19 cellular contexts compared by ENCODE assay signal in the genomic region with DNA sequence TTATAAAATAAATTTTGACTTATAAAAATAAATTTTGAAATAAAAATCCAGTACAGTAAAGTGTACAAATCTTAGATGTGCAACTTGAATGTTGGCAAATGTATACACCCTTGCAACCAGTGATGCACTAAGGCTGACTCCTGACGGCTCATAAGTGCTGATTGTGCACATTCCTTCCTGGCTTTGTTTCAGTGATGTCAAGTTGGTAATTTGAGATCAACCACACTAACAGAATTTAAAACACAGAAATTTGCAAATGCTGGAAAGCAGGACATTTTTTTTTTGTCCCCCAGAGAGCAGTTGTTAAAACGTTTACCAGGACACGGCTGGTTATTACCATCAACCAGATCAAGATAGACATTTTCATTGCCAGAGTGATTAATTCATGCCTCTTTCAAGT.
DNase-seq lines count a peak whose midpoint lies in the region; ATAC-seq, FAIRE-seq and TF ChIP-seq lines count a peak whose summit lies in the region.
"Had no signal": no experiment of that assay in that cellular context is flagged by ENCODE, and none has a peak within 500 bp of the region (broad histone marks: within the 10 kb centered on the region; RNA-seq: fewer than 3 reads in every experiment).

No MANE protein-coding gene starts in this region.

- H3K4me3 ChIP-seq in GM23338 (no peak overlapping the region), astrocyte (ENCODE audit: insufficient read depth, low read depth, low read length) (no peak overlapping the region), fibroblast of the aortic adventitia (ENCODE audit: low read depth, low read length) (no peak overlapping the region)
- H3K4me3 ChIP-seq: uterus had no signal

- no peaks in the 10 kb centered on the region for H4K20me1 ChIP-seq in GM23338 (replicated peaks; ENCODE audit: insufficient read depth)
- no peaks in the 10 kb centered on the region for H4K20me1 ChIP-seq in astrocyte (ENCODE audit: insufficient read depth, low read length)

- H3K36me3 Mint-ChIP-seq in GM23338 (ENCODE audit: low read depth) (no peaks in the 10 kb centered on the region), astrocyte (ENCODE audit: low read depth, unreplicated experiment) (no peaks in the 10 kb centered on the region)
- H3K36me3 Mint-ChIP-seq: CD4-positive, CD25-positive, alpha-beta regulatory T cell; mesothelial cell of epicardium had no signal

- no peak overlapping the region for H2AFZ ChIP-seq in GM23338
- H2AFZ ChIP-seq in astrocyte (ENCODE audit: low read depth, low read length) = no peak overlapping the region

- H3K27ac Mint-ChIP-seq in GM23338 = no peak overlapping the region
- H3K27ac Mint-ChIP-seq in astrocyte (ENCODE audit: unreplicated experiment) = no peak overlapping the region
- H3K27ac Mint-ChIP-seq: CD4-positive, CD25-positive, alpha-beta regulatory T cell; effector memory CD8-positive, alpha-beta T cell; mesothelial cell of epicardium; stimulated activated naive CD8-positive, alpha-beta T cell treated with anti-CD3 and anti-CD28 coated beads, Interleukin-15, amount 100 ng/mL, for 72 hours; T-helper 1 cell treated with Interleukin-12 subunit alpha and Interleukin-12 subunit beta and Interleukin-4 antibody, amounts not matched to agents 30 μg/mL and 1 μg/mL, for 36 hours had no signal

- H3K4me1 ChIP-seq in GM23338 (ENCODE audit: insufficient read depth) (no peaks in the 10 kb centered on the region), astrocyte (ENCODE audit: insufficient read depth, low read length) (no peaks in the 10 kb centered on the region)
- H3K4me1 ChIP-seq: uterus had no signal

- H3K27ac ChIP-seq in GM23338 (ENCODE audit: low read depth) (no peak overlapping the region), astrocyte (ENCODE audit: low read depth, low read length) (no peak overlapping the region)
- H3K27ac ChIP-seq: uterus had no signal

- FAIRE-seq in astrocyte (lab: Jason Lieb, UNC) = peak; percentile 39
- FAIRE-seq: islet of Langerhans had no signal

- H3K79me2 ChIP-seq in GM23338 (replicated peaks; ENCODE audit: insufficient read depth) = no peaks in the 10 kb centered on the region
- no peaks in the 10 kb centered on the region for H3K79me2 ChIP-seq in astrocyte (ENCODE audit: insufficient read depth, low read length)

- H3K9me3 Mint-ChIP-seq in GM23338 = no peaks in the 10 kb centered on the region
- H3K9me3 Mint-ChIP-seq in astrocyte (ENCODE audit: unreplicated experiment) = peaks cover 8% of the 10 kb centered on the region
- H3K9me3 Mint-ChIP-seq: stimulated activated naive CD8-positive, alpha-beta T cell treated with anti-CD3 and anti-CD28 coated beads, Interleukin-15, amount 100 ng/mL, for 72 hours; T-helper 1 cell treated with Interleukin-12 subunit alpha and Interleukin-12 subunit beta and Interleukin-4 antibody, amounts not matched to agents 30 μg/mL and 1 μg/mL, for 36 hours had no signal

- H3K9me2 ChIP-seq in GM23338 (ENCODE audit: insufficient read depth) = no peaks in the 10 kb centered on the region

- H3K27me3 Mint-ChIP-seq in GM23338 (ENCODE audit: insufficient read depth, low read depth, poor library complexity) (peaks cover 2% of the 10 kb centered on the region), astrocyte (ENCODE audit: low read depth, unreplicated experiment) (no peaks in the 10 kb centered on the region)
- H3K27me3 Mint-ChIP-seq: CD4-positive, CD25-positive, alpha-beta regulatory T cell; effector memory CD8-positive, alpha-beta T cell; stimulated activated naive CD8-positive, alpha-beta T cell treated with anti-CD3 and anti-CD28 coated beads, Interleukin-15, amount 100 ng/mL, for 72 hours had no signal

- H3K9ac ChIP-seq in astrocyte (ENCODE audit: low read length) = no peak overlapping the region

- TF ChIP-seq CTCF in GM23338 (conservative IDR thresholded peaks at IDR 0.05; ENCODE audit: low read depth in 2 of 2) (no peak), astrocyte (IDR thresholded peaks at IDR 0.05; ENCODE audit: insufficient read depth, low read depth, low read length) (no peak), fibroblast of the aortic adventitia (IDR thresholded peaks at IDR 0.05; ENCODE audit: insufficient read depth, low read length) (no peak)

- no peaks in the 10 kb centered on the region for H3F3A ChIP-seq in GM23338 (replicated peaks; ENCODE audit: low read depth)

- H3K4me2 ChIP-seq in GM23338 (no peak overlapping the region), astrocyte (ENCODE audit: low read length) (no peak overlapping the region)

- peak; percentile 10 for DNase-seq in GM23338 (ENCODE audit: low spot score)
- peak; percentile 79 for DNase-seq in astrocyte (ENCODE audit: low read depth)
- peak; percentile 62 for DNase-seq in fibroblast of the aortic adventitia (ENCODE audit: low read depth)
- DNase-seq in smooth muscle cell of the brain vasculature (ENCODE audit: low read depth, low spot score) = peak; percentile 60
- DNase-seq in activated CD4-positive, alpha-beta T cell treated with anti-CD3 and anti-CD28 coated beads for 48 hours = no peak
- DNase-seq in 8988T = no peak
- DNase-seq in DMS153 (lab: John Stamatoyannopoulos, UW) = no peak
- DNase-seq: activated naive CD4-positive, alpha-beta T cell treated with Interleukin-2 at 50 U/mL for 16 hours; CD4-positive, CD25-positive, alpha-beta regulatory T cell; effector memory CD8-positive, alpha-beta T cell; NCI-H2081 treated with DMSO at 0.1 percent for 48 hours; NCI-H82; occipital lobe; stimulated activated naive CD8-positive, alpha-beta T cell treated with anti-CD3 and anti-CD28 coated beads, Interleukin-15, amount 100 ng/mL, for 72 hours; uterus had no signal

- H3K4me1 Mint-ChIP-seq in GM23338 (no peaks in the 10 kb centered on the region), astrocyte (ENCODE audit: low read depth, unreplicated experiment) (peaks cover 5% of the 10 kb centered on the region)
- H3K4me1 Mint-ChIP-seq: CD4-positive, CD25-positive, alpha-beta regulatory T cell; stimulated activated naive CD8-positive, alpha-beta T cell treated with anti-CD3 and anti-CD28 coated beads, Interleukin-15, amount 100 ng/mL, for 72 hours had no signal

- no peak for ATAC-seq in GM23338
- ATAC-seq: activated CD4-positive, CD25-positive, alpha-beta regulatory T cell treated with anti-CD3 and anti-CD28 coated beads, Interleukin-2, amount 50 U/mL, for 24 hours; effector memory CD8-positive, alpha-beta T cell; stimulated activated naive CD8-positive, alpha-beta T cell treated with anti-CD3 and anti-CD28 coated beads, Interleukin-15, amount 100 ng/mL, for 72 hours had no signal

- no peaks in the 10 kb centered on the region for H3K27me3 ChIP-seq in GM23338 (ENCODE audit: insufficient read depth)
- no peaks in the 10 kb centered on the region for H3K27me3 ChIP-seq in astrocyte (ENCODE audit: insufficient read depth, low read length)
- H3K27me3 ChIP-seq: uterus had no signal

- no peaks in the 10 kb centered on the region for H3K9me3 ChIP-seq in astrocyte (ENCODE audit: insufficient read depth, low read depth, low read length)
- H3K9me3 ChIP-seq: uterus had no signal

- no peaks in the 10 kb centered on the region for H3K36me3 ChIP-seq in GM23338 (ENCODE audit: insufficient read depth)
- H3K36me3 ChIP-seq in astrocyte (ENCODE audit: insufficient read depth, low read length) = no peaks in the 10 kb centered on the region
- H3K36me3 ChIP-seq: uterus had no signal

- H3K4me3 Mint-ChIP-seq in GM23338 (no peak overlapping the region), astrocyte (ENCODE audit: unreplicated experiment) (no peak overlapping the region)
- H3K4me3 Mint-ChIP-seq: CD4-positive, CD25-positive, alpha-beta regulatory T cell; effector memory CD8-positive, alpha-beta T cell; mesothelial cell of epicardium; stimulated activated naive CD8-positive, alpha-beta T cell treated with anti-CD3 and anti-CD28 coated beads, Interleukin-15, amount 100 ng/mL, for 72 hours; T-helper 1 cell treated with Interleukin-12 subunit alpha and Interleukin-12 subunit beta and Interleukin-4 antibody, amounts not matched to agents 30 μg/mL and 1 μg/mL, for 36 hours had no signal

TF ChIP-seq in GM23338, 12 proteins besides CTCF, POLR2A, EP300 and RAD21 (continues in another document):
- TF ChIP-seq JUNB (IDR thresholded peaks at IDR 0.05; ENCODE audit: unreplicated experiment) = no peak
- TF ChIP-seq EZH2 (IDR thresholded peaks at IDR 0.05; ENCODE audit: low read depth, unreplicated experiment) = no peak
- TF ChIP-seq ZNF331 (CRISPR knock-in tag; IDR thresholded peaks at IDR 0.05; ENCODE audit: low read depth) = no peak
- no peak for TF ChIP-seq EZH2phosphoT487 (IDR thresholded peaks at IDR 0.05; ENCODE audit: unreplicated experiment)
- TF ChIP-seq POLR2AphosphoS5 (IDR thresholded peaks at IDR 0.05; ENCODE audit: low read depth) = no peak
- TF ChIP-seq, protein P1, sequence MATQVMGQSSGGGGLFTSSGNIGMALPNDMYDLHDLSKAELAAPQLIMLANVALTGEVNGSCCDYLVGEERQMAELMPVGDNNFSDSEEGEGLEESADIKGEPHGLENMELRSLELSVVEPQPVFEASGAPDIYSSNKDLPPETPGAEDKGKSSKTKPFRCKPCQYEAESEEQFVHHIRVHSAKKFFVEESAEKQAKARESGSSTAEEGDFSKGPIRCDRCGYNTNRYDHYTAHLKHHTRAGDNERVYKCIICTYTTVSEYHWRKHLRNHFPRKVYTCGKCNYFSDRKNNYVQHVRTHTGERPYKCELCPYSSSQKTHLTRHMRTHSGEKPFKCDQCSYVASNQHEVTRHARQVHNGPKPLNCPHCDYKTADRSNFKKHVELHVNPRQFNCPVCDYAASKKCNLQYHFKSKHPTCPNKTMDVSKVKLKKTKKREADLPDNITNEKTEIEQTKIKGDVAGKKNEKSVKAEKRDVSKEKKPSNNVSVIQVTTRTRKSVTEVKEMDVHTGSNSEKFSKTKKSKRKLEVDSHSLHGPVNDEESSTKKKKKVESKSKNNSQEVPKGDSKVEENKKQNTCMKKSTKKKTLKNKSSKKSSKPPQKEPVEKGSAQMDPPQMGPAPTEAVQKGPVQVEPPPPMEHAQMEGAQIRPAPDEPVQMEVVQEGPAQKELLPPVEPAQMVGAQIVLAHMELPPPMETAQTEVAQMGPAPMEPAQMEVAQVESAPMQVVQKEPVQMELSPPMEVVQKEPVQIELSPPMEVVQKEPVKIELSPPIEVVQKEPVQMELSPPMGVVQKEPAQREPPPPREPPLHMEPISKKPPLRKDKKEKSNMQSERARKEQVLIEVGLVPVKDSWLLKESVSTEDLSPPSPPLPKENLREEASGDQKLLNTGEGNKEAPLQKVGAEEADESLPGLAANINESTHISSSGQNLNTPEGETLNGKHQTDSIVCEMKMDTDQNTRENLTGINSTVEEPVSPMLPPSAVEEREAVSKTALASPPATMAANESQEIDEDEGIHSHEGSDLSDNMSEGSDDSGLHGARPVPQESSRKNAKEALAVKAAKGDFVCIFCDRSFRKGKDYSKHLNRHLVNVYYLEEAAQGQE (IDR thresholded peaks at IDR 0.05; ENCODE audit: unreplicated experiment) = no peak
- no peak for TF ChIP-seq STAT1 (IDR thresholded peaks at IDR 0.05; ENCODE audit: unreplicated experiment)

Comparison
In these comparisons a context has a peak if more than half of its experiments do, and no peak if none do; other contexts are left out.
1. DNase-seq: peak in GM23338 (single experiment), astrocyte (single experiment), fibroblast of the aortic adventitia (single experiment) and smooth muscle cell of the brain vasculature (single experiment); none in activated CD4-positive, alpha-beta T cell treated with anti-CD3 and anti-CD28 coated beads for 48 hours (single experiment), 8988T (single experiment) and DMS153 (single experiment).